8 cellular contexts compared by ENCODE assay signal in the genomic region with DNA sequence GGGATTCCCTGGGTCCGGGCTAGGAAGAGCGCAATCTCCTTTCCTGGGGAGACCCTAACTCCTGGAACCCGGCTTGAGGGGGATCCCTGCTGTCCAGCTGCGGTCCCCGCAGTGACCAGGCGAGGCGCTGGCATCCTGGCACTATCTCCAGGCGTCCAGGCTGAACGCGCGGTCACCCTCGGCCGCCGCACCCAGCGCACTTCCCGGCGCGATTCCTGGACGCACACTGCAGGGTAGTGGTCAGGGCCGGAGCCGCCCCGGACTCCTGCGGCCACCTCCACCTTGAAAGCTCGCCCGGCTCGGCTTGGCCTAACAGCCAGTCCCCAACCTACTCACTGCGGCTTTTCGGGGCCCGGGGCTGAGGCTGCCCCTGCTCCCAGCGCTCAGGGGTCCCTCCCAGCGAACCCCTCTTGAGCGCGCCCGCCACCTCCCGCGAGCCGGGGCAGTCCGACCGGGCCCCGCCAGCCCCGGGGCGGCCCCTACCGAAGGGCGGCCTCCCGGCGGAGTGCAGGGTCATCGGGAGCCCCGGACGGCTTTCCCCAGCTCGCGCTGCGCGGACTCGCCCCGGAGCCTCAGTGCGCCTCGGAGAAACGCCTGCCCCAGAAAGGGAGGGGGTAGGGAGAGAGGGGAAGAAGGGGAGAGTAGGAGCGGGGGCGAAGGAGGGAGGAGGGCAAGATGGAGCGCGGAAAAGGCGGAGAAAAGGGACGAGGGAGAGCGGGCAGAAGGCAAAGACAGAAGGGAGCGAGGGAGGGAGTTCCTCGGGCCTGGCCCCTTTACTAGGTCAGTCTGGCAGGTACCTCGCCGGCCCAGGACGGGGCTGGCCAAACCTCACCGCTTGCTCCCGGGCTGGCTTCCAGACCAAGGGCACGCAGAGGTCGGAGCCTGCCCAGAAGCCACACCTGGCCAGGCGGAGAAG. TPM values are rescaled to one million over a fixed set of nuclear protein-coding genes. Genes with fewer than 3 reads are reported as not detected.
A peak's percentile ranks its signal among the peaks of the same experiment; 100 is the strongest.
DNase-seq lines count a peak whose midpoint lies in the region; ATAC-seq, FAIRE-seq and TF ChIP-seq lines count a peak whose summit lies in the region.

No MANE protein-coding gene starts in this region.

- H3K9me3 ChIP-seq in SU-DHL-6 (ENCODE audit: insufficient read depth, low read length) (no peaks in the 10 kb centered on the region), neural progenitor cell (ENCODE audit: low read depth) (no peaks in the 10 kb centered on the region)

- H4K20me1 ChIP-seq in SU-DHL-6 (ENCODE audit: low read depth, low read length) (no peaks in the 10 kb centered on the region), neural progenitor cell (ENCODE audit: low read depth) (no peaks in the 10 kb centered on the region)

- peaks cover 1% of the 10 kb centered on the region for H3K36me3 Mint-ChIP-seq in neural progenitor cell

- no peaks in the 10 kb centered on the region for H3K4me1 ChIP-seq in neural progenitor cell

- no peaks in the 10 kb centered on the region for H3K79me2 ChIP-seq in SU-DHL-6 (ENCODE audit: insufficient read depth, low read length)
- no peaks in the 10 kb centered on the region for H3K79me2 ChIP-seq in neural progenitor cell (ENCODE audit: low read depth)

- no peaks in the 10 kb centered on the region for H3K9me3 Mint-ChIP-seq in neural progenitor cell

- H3K4me1 Mint-ChIP-seq in neural progenitor cell, result peaks cover 14% of the 10 kb centered on the region

- no peaks in the 10 kb centered on the region for H3K27me3 ChIP-seq in SU-DHL-6 (ENCODE audit: low read length)
- peaks cover 58% of the 10 kb centered on the region for H3K27me3 ChIP-seq in neural progenitor cell

- H3K36me3 ChIP-seq in SU-DHL-6 (ENCODE audit: low read length) (no peaks in the 10 kb centered on the region), neural progenitor cell (no peaks in the 10 kb centered on the region)

- peaks cover 22% of the 10 kb centered on the region for H3K27me3 Mint-ChIP-seq in neural progenitor cell (ENCODE audit: insufficient read depth, low read depth)

- H3K27ac Mint-ChIP-seq in neural progenitor cell, result no peak overlapping the region

- TF ChIP-seq POLR2A in GM12891 (IDR thresholded peaks at IDR 0.05; ENCODE audit: low read depth, low read length), result no peak

- DNase-seq in GM12891 (ENCODE audit: insufficient read length, low spot score) (peak; percentile 52), frontal cortex (ENCODE audit: low spot score in 2 of 2) (peak; percentile 70 to 76), neural progenitor cell (ENCODE audit: low spot score) (peak; percentile 75), SK-N-DZ (ENCODE audit: low spot score) (no peak), GM19240 (ENCODE audit: insufficient read length, low spot score) (no peak), HEK293T (ENCODE audit: extremely low spot score) (no peak)

- TF ChIP-seq CTCF in SU-DHL-6 (IDR thresholded peaks at IDR 0.05; ENCODE audit: insufficient read depth, low read length, poor library complexity, severe bottlenecking), result no peak
- peak; percentile 62 for TF ChIP-seq CTCF in neural progenitor cell (IDR thresholded peaks at IDR 0.05)

- H3K4me2 ChIP-seq in SU-DHL-6 (ENCODE audit: low read depth, low read length, poor library complexity, severe bottlenecking) (peak overlapping the region; percentile 14), neural progenitor cell (peak overlapping the region; percentile 91)

- ATAC-seq in HG02759 (IDR thresholded peaks at IDR 0.05; ENCODE audit: unreplicated experiment), result peak; percentile 68

- CTCF ChIA-PET in HEK293T (lab: Yijun Ruan, JAX), result interaction anchor here (0.6 kb wide), 1 partner anchor 73 kb away, joined by 3 read pairs; no protein-coding TSS in a partner anchor

- peak; percentile 91 for FAIRE-seq in GM12891 (lab: Jason Lieb, UNC)
- no peak for FAIRE-seq in frontal cortex (lab: Jason Lieb, UNC)

- H3K4me3 Mint-ChIP-seq in neural progenitor cell, result peak overlapping the region; percentile 82

- H3K4me3 ChIP-seq in SU-DHL-6 (ENCODE audit: insufficient read depth, low read length, poor library complexity, severe bottlenecking) (no peak overlapping the region), neural progenitor cell (peak overlapping the region; percentile 85)

- H3K27ac ChIP-seq in SU-DHL-6 (ENCODE audit: low read depth, low read length) (no peak overlapping the region), neural progenitor cell (no peak overlapping the region)

- H3K9ac ChIP-seq in SU-DHL-6 (ENCODE audit: low read length) (no peak overlapping the region), neural progenitor cell (peak overlapping the region; percentile 40)

- H2AFZ ChIP-seq in SU-DHL-6 (ENCODE audit: low read depth, low read length, severe bottlenecking) (no peak overlapping the region), neural progenitor cell (replicated peaks) (peak overlapping the region; percentile 96)

- H3F3A ChIP-seq in SU-DHL-6 (ENCODE audit: insufficient read depth) (no peaks in the 10 kb centered on the region), neural progenitor cell (ENCODE audit: low read depth) (peaks cover 10% of the 10 kb centered on the region)

- POLR2A ChIA-PET in HEK293T (lab: Yijun Ruan, JAX), result no interaction called here

- H3K9me2 ChIP-seq in SU-DHL-6 (replicated peaks; ENCODE audit: insufficient read depth, low read length), result no peaks in the 10 kb centered on the region

TF ChIP-seq in GM12891, 5 proteins besides CTCF, POLR2A, EP300 and RAD21:
- TF ChIP-seq SPI1 (IDR thresholded peaks at IDR 0.05; ENCODE audit: low read depth, low read length) (no peak), POU2F2 (IDR thresholded peaks at IDR 0.05; ENCODE audit: low read depth, low read length) (no peak), TAF1 (IDR thresholded peaks at IDR 0.05; ENCODE audit: low read depth, low read length) (no peak), PAX5 (IDR thresholded peaks at IDR 0.05; ENCODE audit: insufficient read depth, low read length, severe bottlenecking) (no peak), POLR2AphosphoS5 (IDR thresholded peaks at IDR 0.05; ENCODE audit: low read depth, low read length) (no peak)

TF ChIP-seq in HEK293T, 16 proteins besides CTCF, POLR2A, EP300 and RAD21:
- TF ChIP-seq ELF4 (IDR thresholded peaks at IDR 0.05) (no peak), FOXM1 (IDR thresholded peaks at IDR 0.05; ENCODE audit: borderline replicate concordance) (no peak), SP1 (IDR thresholded peaks at IDR 0.05) (no peak), FOXK2 (IDR thresholded peaks at IDR 0.05) (no peak), NFRKB (IDR thresholded peaks at IDR 0.05) (no peak), BHLHE40 (IDR thresholded peaks at IDR 0.05; ENCODE audit: borderline replicate concordance) (no peak), SUZ12 (IDR thresholded peaks at IDR 0.05) (no peak), TARDBP (IDR thresholded peaks at IDR 0.05) (no peak), L3MBTL2 (conservative IDR thresholded peaks at IDR 0.05) (no peak), HDGF (IDR thresholded peaks at IDR 0.05; ENCODE audit: borderline replicate concordance) (no peak), FOXA1 (IDR thresholded peaks at IDR 0.05) (no peak), LEF1 (IDR thresholded peaks at IDR 0.05; ENCODE audit: borderline replicate concordance) (no peak), CTBP1 (IDR thresholded peaks at IDR 0.05; ENCODE audit: borderline replicate concordance) (no peak), ZNF384 (IDR thresholded peaks at IDR 0.05) (no peak)
- TF ChIP-seq, protein P1, sequence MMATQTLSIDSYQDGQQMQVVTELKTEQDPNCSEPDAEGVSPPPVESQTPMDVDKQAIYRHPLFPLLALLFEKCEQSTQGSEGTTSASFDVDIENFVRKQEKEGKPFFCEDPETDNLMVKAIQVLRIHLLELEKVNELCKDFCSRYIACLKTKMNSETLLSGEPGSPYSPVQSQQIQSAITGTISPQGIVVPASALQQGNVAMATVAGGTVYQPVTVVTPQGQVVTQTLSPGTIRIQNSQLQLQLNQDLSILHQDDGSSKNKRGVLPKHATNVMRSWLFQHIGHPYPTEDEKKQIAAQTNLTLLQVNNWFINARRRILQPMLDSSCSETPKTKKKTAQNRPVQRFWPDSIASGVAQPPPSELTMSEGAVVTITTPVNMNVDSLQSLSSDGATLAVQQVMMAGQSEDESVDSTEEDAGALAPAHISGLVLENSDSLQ (IDR thresholded peaks at IDR 0.05), result no peak
TF ChIP-seq in HEK293T: peak in this region for 0.

RNA-seq across cellular contexts. Expression of a gene that starts 1.0 kb away (rescaled TPM):
- polyA plus RNA-seq in GM12891 (2012; ENCODE audit: low read depth, missing spikeins), result 0.44 TPM
- total RNA-seq in frontal cortex, result 0.41 TPM
- 0.59 and 2.1 TPM in 2 replicates for total RNA-seq in neural progenitor cell (ENCODE audit: low replicate concordance)
- polyA plus RNA-seq in SK-N-DZ (2014; cell fraction: cytosol; rRNA removed), result not detected in 2 replicates
- not detected in 2 replicates for polyA plus RNA-seq in SK-N-DZ (2014; cell fraction: nucleus; rRNA removed)

RNA-seq across cellular contexts. Expression of a gene that starts 53.8 kb away (rescaled TPM):
- not detected for polyA plus RNA-seq in GM12891 (2012; ENCODE audit: low read depth, missing spikeins)
- total RNA-seq in frontal cortex (not detected), neural progenitor cell (ENCODE audit: low replicate concordance) (not detected in 2 replicates)
- polyA plus RNA-seq in SK-N-DZ (2014; cell fraction: cytosol; rRNA removed), result not detected in 2 replicates
- polyA plus RNA-seq in SK-N-DZ (2014; cell fraction: nucleus; rRNA removed), result not detected in 2 replicates

Comparison
In these comparisons a context has a peak if more than half of its experiments do, and no peak if none do; other contexts are left out.
1. DNase-seq: peak in GM12891 (single experiment), frontal cortex (2 of 2) and neural progenitor cell (single experiment); none in SK-N-DZ (single experiment), GM19240 (single experiment) and HEK293T (single experiment).